ENCODE assay signal across 13 cellular contexts in genomic region chr12:50514526-50515276, GRCh38. TPM values are rescaled to one million over a fixed set of nuclear protein-coding genes. Genes with fewer than 3 reads are reported as not detected.
DNase-seq lines count a peak whose midpoint lies in the region; ATAC-seq and TF ChIP-seq lines count a peak whose summit lies in the region.
"Had no signal": no experiment of that assay in that cellular context is flagged by ENCODE, and none has a peak within 500 bp of the region (broad histone marks: within the 10 kb centered on the region; RNA-seq: fewer than 3 reads in every experiment).

No MANE protein-coding gene starts in this region.

- H3K4me3 ChIP-seq in vagina = no peak overlapping the region
- H3K4me3 ChIP-seq: suprapubic skin had no signal

- no peaks in the 10 kb centered on the region for H3K9me3 ChIP-seq in vagina
- H3K9me3 ChIP-seq: suprapubic skin had no signal

- CTCF ChIA-PET in activated CD4-positive, alpha-beta T cell treated with anti-CD3 and anti-CD28 coated beads, Interleukin-2, amount 10 ng/mL, durations not matched to agents 7 days and 5 days (lab: Charles Lee) = interaction anchor here (0.6 to 7.8 kb wide), 6 partner anchors 8 to 1615 kb away, joined by 3 to 77 read pairs (median 4); partner anchors contain the start of gene DIP2B

- ATAC-seq in HG02870 (IDR thresholded peaks at IDR 0.05; ENCODE audit: unreplicated experiment) (peak; percentile 37), HG02798 (IDR thresholded peaks at IDR 0.05; ENCODE audit: poor library complexity, unreplicated experiment) (no peak), HG02763 (IDR thresholded peaks at IDR 0.05; ENCODE audit: unreplicated experiment) (no peak)

- H3K27ac Mint-ChIP-seq in activated CD4-positive, alpha-beta T cell treated with anti-CD3 and anti-CD28 coated beads, Interleukin-2, amount 10 ng/mL, durations not matched to agents 7 days and 5 days = peak overlapping the region; percentile 94
- peak overlapping the region; percentile 84 for H3K27ac Mint-ChIP-seq in activated naive CD8-positive, alpha-beta T cell treated with anti-CD3 and anti-CD28 coated beads for 36 hours
- peak overlapping the region; percentile 17 for H3K27ac Mint-ChIP-seq in progenitor cell of endocrine pancreas

- no peak overlapping the region for H3K27ac ChIP-seq in vagina
- H3K27ac ChIP-seq: suprapubic skin had no signal

- peaks cover 24% of the 10 kb centered on the region for H3K36me3 Mint-ChIP-seq in activated CD4-positive, alpha-beta T cell treated with anti-CD3 and anti-CD28 coated beads, Interleukin-2, amount 10 ng/mL, durations not matched to agents 7 days and 5 days (ENCODE audit: low read depth)
- peaks cover 19% of the 10 kb centered on the region for H3K36me3 Mint-ChIP-seq in activated naive CD8-positive, alpha-beta T cell treated with anti-CD3 and anti-CD28 coated beads for 36 hours
- no peaks in the 10 kb centered on the region for H3K36me3 Mint-ChIP-seq in progenitor cell of endocrine pancreas (ENCODE audit: insufficient read depth)

- H3K4me1 Mint-ChIP-seq in activated CD4-positive, alpha-beta T cell treated with anti-CD3 and anti-CD28 coated beads, Interleukin-2, amount 10 ng/mL, durations not matched to agents 7 days and 5 days = peaks cover 51% of the 10 kb centered on the region
- H3K4me1 Mint-ChIP-seq in activated naive CD8-positive, alpha-beta T cell treated with anti-CD3 and anti-CD28 coated beads for 36 hours = peaks cover 44% of the 10 kb centered on the region
- peaks cover 12% of the 10 kb centered on the region for H3K4me1 Mint-ChIP-seq in progenitor cell of endocrine pancreas (ENCODE audit: low read depth)

- TF ChIP-seq CTCF in progenitor cell of endocrine pancreas (IDR thresholded peaks at IDR 0.05; ENCODE audit: unreplicated experiment) (no peak), vagina (IDR thresholded peaks at IDR 0.05) (no peak)

- DNase-seq in activated CD4-positive, alpha-beta T cell treated with anti-CD3 and anti-CD28 coated beads, Interleukin-2, amount 10 ng/mL, durations not matched to agents 7 days and 5 days = peak; percentile 51
- no peak for DNase-seq in activated CD4-positive, alpha-beta T cell treated with anti-CD3 and anti-CD28 coated beads, Interleukin-2, amount 50 U/mL, for 4 hours
- no peak for DNase-seq in activated naive CD8-positive, alpha-beta T cell treated with anti-CD3 and anti-CD28 coated beads for 36 hours
- DNase-seq in progenitor cell of endocrine pancreas (ENCODE audit: low spot score, unreplicated experiment) (no peak), vagina (ENCODE audit: extremely low spot score in 2 of 2) (no peak)
- DNase-seq: ACHN, DMS79, mesenchymal stem cell, NCI-H187 had no signal

- peaks cover 50% of the 10 kb centered on the region for H3K4me1 ChIP-seq in vagina

- H3K27me3 Mint-ChIP-seq in activated CD4-positive, alpha-beta T cell treated with anti-CD3 and anti-CD28 coated beads, Interleukin-2, amount 10 ng/mL, durations not matched to agents 7 days and 5 days = no peaks in the 10 kb centered on the region
- no peaks in the 10 kb centered on the region for H3K27me3 Mint-ChIP-seq in activated naive CD8-positive, alpha-beta T cell treated with anti-CD3 and anti-CD28 coated beads for 36 hours
- no peaks in the 10 kb centered on the region for H3K27me3 Mint-ChIP-seq in progenitor cell of endocrine pancreas

- H3K9me3 Mint-ChIP-seq in activated CD4-positive, alpha-beta T cell treated with anti-CD3 and anti-CD28 coated beads, Interleukin-2, amount 10 ng/mL, durations not matched to agents 7 days and 5 days = no peaks in the 10 kb centered on the region
- H3K9me3 Mint-ChIP-seq in activated naive CD8-positive, alpha-beta T cell treated with anti-CD3 and anti-CD28 coated beads for 36 hours = peaks cover 6% of the 10 kb centered on the region
- no peaks in the 10 kb centered on the region for H3K9me3 Mint-ChIP-seq in progenitor cell of endocrine pancreas (ENCODE audit: low read depth)

- no peaks in the 10 kb centered on the region for H3K27me3 ChIP-seq in vagina
- H3K27me3 ChIP-seq: suprapubic skin had no signal

- no peak for TF ChIP-seq POLR2A in vagina (IDR thresholded peaks at IDR 0.05)

- POLR2A ChIA-PET in activated CD4-positive, alpha-beta T cell treated with anti-CD3 and anti-CD28 coated beads, Interleukin-2, amount 10 ng/mL, durations not matched to agents 7 days and 5 days (lab: Charles Lee) = interaction anchor here (0.6 kb wide), 1 partner anchor 846 kb away, joined by 4 read pairs; no protein-coding TSS in a partner anchor

- H3K36me3 ChIP-seq in vagina = no peaks in the 10 kb centered on the region
- H3K36me3 ChIP-seq: suprapubic skin had no signal

- H3K4me3 Mint-ChIP-seq in activated CD4-positive, alpha-beta T cell treated with anti-CD3 and anti-CD28 coated beads, Interleukin-2, amount 10 ng/mL, durations not matched to agents 7 days and 5 days = peak overlapping the region; percentile 53
- H3K4me3 Mint-ChIP-seq in activated naive CD8-positive, alpha-beta T cell treated with anti-CD3 and anti-CD28 coated beads for 36 hours = no peak overlapping the region
- H3K4me3 Mint-ChIP-seq in progenitor cell of endocrine pancreas (ENCODE audit: low read depth) = no peak overlapping the region

- intact Hi-C loops in vagina (cut with DNase I) = no loop called here

RNA-seq across cellular contexts. Expression of gene DIP2B, which starts 9.9 kb away (rescaled TPM):
- 10 to 100 TPM; 28.9 to 30.4 TPM for total RNA-seq in activated CD4-positive, alpha-beta T cell treated with anti-CD3 and anti-CD28 coated beads, Interleukin-2, amount 10 ng/mL, durations not matched to agents 7 days and 5 days
- total RNA-seq in activated naive CD8-positive, alpha-beta T cell treated with anti-CD3 and anti-CD28 coated beads for 36 hours = 10 to 100 TPM; 21.4 to 22.5 TPM
- total RNA-seq in progenitor cell of endocrine pancreas = 29.7 and 30.2 TPM in 2 replicates
- total RNA-seq in vagina = 32.2 TPM

Comparison
In these comparisons a context has a peak if more than half of its experiments do, and no peak if none do; other contexts are left out.
1. H3K27ac Mint-ChIP-seq: peak in every context shown above with its lines; median percentile 94 in activated CD4-positive, alpha-beta T cell treated with anti-CD3 and anti-CD28 coated beads, Interleukin-2, amount 10 ng/mL, durations not matched to agents 7 days and 5 days; 84 in activated naive CD8-positive, alpha-beta T cell treated with anti-CD3 and anti-CD28 coated beads for 36 hours; 17 in progenitor cell of endocrine pancreas.